1 cellular context compared by ENCODE assay signal in the genomic region with DNA sequence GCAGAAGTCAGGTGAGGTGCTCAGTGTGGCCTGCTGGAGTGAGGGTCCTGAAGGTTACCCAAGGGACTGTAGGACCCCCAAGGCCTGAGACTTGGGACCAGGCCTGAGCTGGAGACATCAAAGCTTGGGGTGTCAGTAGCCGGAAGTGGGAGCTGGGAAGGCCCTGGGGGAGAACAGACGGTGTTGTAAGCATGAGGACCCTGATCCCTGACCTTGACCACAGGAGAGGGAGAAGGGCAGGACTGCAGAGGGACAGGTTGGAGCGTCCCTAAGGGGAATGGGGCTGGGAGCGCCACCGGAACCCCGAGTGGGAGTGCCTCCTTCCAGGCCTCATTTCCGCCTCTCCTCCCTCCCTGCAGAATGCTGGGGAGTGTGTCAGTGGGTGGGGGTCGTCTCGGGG.
TF ChIP-seq lines count a peak whose summit lies in the region.

No MANE protein-coding gene starts in this region.

TF ChIP-seq in HEK293T, 16 proteins besides CTCF, POLR2A, EP300 and RAD21 (continued from another document):
- TF ChIP-seq HDGF (IDR thresholded peaks at IDR 0.05; ENCODE audit: borderline replicate concordance) (no peak), L3MBTL2 (conservative IDR thresholded peaks at IDR 0.05) (no peak), TARDBP (IDR thresholded peaks at IDR 0.05) (no peak), NFRKB (IDR thresholded peaks at IDR 0.05) (no peak), PKNOX1 (IDR thresholded peaks at IDR 0.05) (no peak), ELF4 (IDR thresholded peaks at IDR 0.05) (no peak), BHLHE40 (IDR thresholded peaks at IDR 0.05; ENCODE audit: borderline replicate concordance) (no peak), FOXK2 (IDR thresholded peaks at IDR 0.05) (no peak), SP1 (IDR thresholded peaks at IDR 0.05) (no peak), SUZ12 (IDR thresholded peaks at IDR 0.05) (no peak), FOXM1 (IDR thresholded peaks at IDR 0.05; ENCODE audit: borderline replicate concordance) (no peak)
